ENCODE assay signal across 18 cellular contexts in genomic region chr2:109159096-109159495, GRCh38. TPM values are rescaled to one million over a fixed set of nuclear protein-coding genes. Genes with fewer than 3 reads are reported as not detected.
DNase-seq lines count a peak whose midpoint lies in the region; ATAC-seq and TF ChIP-seq lines count a peak whose summit lies in the region.
"Had no signal": no experiment of that assay in that cellular context is flagged by ENCODE, and none has a peak within 500 bp of the region (broad histone marks: within the 10 kb centered on the region; RNA-seq: fewer than 3 reads in every experiment).

No MANE protein-coding gene starts in this region.

- POLR2A ChIA-PET in HEK293 (lab: Yijun Ruan, JAX) = no interaction called here

- 91% methylated on average over 13 of the region's 13 CpGs for WGBS in mesenchymal stem cell

- H3K23ac ChIP-seq in mesenchymal stem cell (ENCODE audit: low read length in 2 of 2) = no peak overlapping the region

- H3K9ac ChIP-seq in mesenchymal stem cell (ENCODE audit: low read length) = no peak overlapping the region
- H3K9ac ChIP-seq: GM23248 had no signal

- H3K14ac ChIP-seq in mesenchymal stem cell (ENCODE audit: low read length in 2 of 2) = peak overlapping the region in 1 of 2 experiments; percentile 73

- no peak overlapping the region for H3K4me2 ChIP-seq in mesenchymal stem cell (ENCODE audit: low read length, poor library complexity, severe bottlenecking)

- DNase-seq in mesenchymal stem cell (no peak), HUDEP-2 (lab: John Stamatoyannopoulos, UW; ENCODE audit: unreplicated experiment in 76 of 76) (no peak), glomerular visceral epithelial cell (ENCODE audit: extremely low spot score) (no peak), H7 (no peak)
- DNase-seq: CD4-positive, alpha-beta T cell; CD8-positive, alpha-beta memory T cell; DMS 273 treated with DMSO at 0.1 percent for 48 hours; DMS79; EL; GDM1; GM23248; H9; HFFc6 had no signal

- no peak overlapping the region for H2BK5ac ChIP-seq in mesenchymal stem cell (ENCODE audit: low read depth, low read length, poor library complexity, severe bottlenecking)

- H3K36me3 ChIP-seq in HEK293 (ENCODE audit: control insufficient read depth in 2 of 2, insufficient read depth in 1 of 2, low read length in 2 of 2) = no peaks in the 10 kb centered on the region
- H3K36me3 ChIP-seq in mesenchymal stem cell (ENCODE audit: control insufficient read depth in 1 of 2, insufficient read depth in 2 of 2, low read depth in 1 of 2, low read length in 2 of 2) = no peaks in the 10 kb centered on the region
- H3K36me3 ChIP-seq in H7 (replicated peaks; ENCODE audit: control insufficient read depth, insufficient read depth, low read length) = no peaks in the 10 kb centered on the region

- H3K4me3 Mint-ChIP-seq in stimulated activated memory B cell treated with anti-CD40 and anti-IgM and Interleukin-4, amounts not matched to agents 10 μg/mL and 1 μg/mL and 100 μg/mL, for 72 hours = no peak overlapping the region
- H3K4me3 Mint-ChIP-seq: CD14-positive monocyte; CD4-positive, alpha-beta T cell; CD8-positive, alpha-beta memory T cell; H9; HFFc6 had no signal

- H3K18ac ChIP-seq in mesenchymal stem cell (ENCODE audit: low read depth in 1 of 2, low read length in 2 of 2) = peak overlapping the region in 1 of 2 experiments; percentile 5

- no peak overlapping the region for H2BK15ac ChIP-seq in mesenchymal stem cell (ENCODE audit: low read depth, poor library complexity, severe bottlenecking)

- no peaks in the 10 kb centered on the region for H3K36me3 Mint-ChIP-seq in stimulated activated memory B cell treated with anti-CD40 and anti-IgM and Interleukin-4, amounts not matched to agents 10 μg/mL and 1 μg/mL and 100 μg/mL, for 72 hours
- H3K36me3 Mint-ChIP-seq: CD14-positive monocyte; CD8-positive, alpha-beta memory T cell had no signal

- H4K91ac ChIP-seq in mesenchymal stem cell (ENCODE audit: low read length) = no peak overlapping the region

- H3K79me1 ChIP-seq in mesenchymal stem cell (replicated peaks; ENCODE audit: low read length, poor library complexity, severe bottlenecking) = peaks cover 50% of the 10 kb centered on the region

- no peak overlapping the region for H2AK5ac ChIP-seq in mesenchymal stem cell (ENCODE audit: low read length, severe bottlenecking)

- H3K27me3 ChIP-seq in mesenchymal stem cell (ENCODE audit: control insufficient read depth in 1 of 2, insufficient read depth in 1 of 2, low read length in 2 of 2) = peaks cover 0 to 4% of the 10 kb centered on the region in 2 experiments
- no peaks in the 10 kb centered on the region for H3K27me3 ChIP-seq in H7 (ENCODE audit: control insufficient read depth, insufficient read depth, low read length)

- peaks cover 24% of the 10 kb centered on the region for H3K27me3 Mint-ChIP-seq in stimulated activated memory B cell treated with anti-CD40 and anti-IgM and Interleukin-4, amounts not matched to agents 10 μg/mL and 1 μg/mL and 100 μg/mL, for 72 hours
- H3K27me3 Mint-ChIP-seq: CD4-positive, alpha-beta T cell had no signal

- no peak overlapping the region for H2AFZ ChIP-seq in mesenchymal stem cell (ENCODE audit: low read depth, low read length)
- H2AFZ ChIP-seq: GM23248 had no signal

- no peaks in the 10 kb centered on the region for H3K9me3 Mint-ChIP-seq in stimulated activated memory B cell treated with anti-CD40 and anti-IgM and Interleukin-4, amounts not matched to agents 10 μg/mL and 1 μg/mL and 100 μg/mL, for 72 hours
- H3K9me3 Mint-ChIP-seq: CD14-positive monocyte; CD4-positive, alpha-beta T cell; CD8-positive, alpha-beta memory T cell; H9; HFFc6 had no signal

- no peak overlapping the region for H3K4ac ChIP-seq in mesenchymal stem cell (ENCODE audit: low read depth in 1 of 2, low read length in 2 of 2)

- no peaks in the 10 kb centered on the region for H3K9me3 ChIP-seq in HEK293 (ENCODE audit: control insufficient read depth, insufficient read depth, low read depth, low read length)
- no peaks in the 10 kb centered on the region for H3K9me3 ChIP-seq in mesenchymal stem cell (ENCODE audit: control insufficient read depth, low read length)

- H2BK12ac ChIP-seq in mesenchymal stem cell (ENCODE audit: low read length in 2 of 2) = no peak overlapping the region

- no peak overlapping the region for H2BK120ac ChIP-seq in mesenchymal stem cell (ENCODE audit: low read depth, low read length)

- no peak overlapping the region for H3K27ac ChIP-seq in HEK293 (ENCODE audit: extremely low read depth, low read depth, low read length)
- no peak overlapping the region for H3K27ac ChIP-seq in mesenchymal stem cell (ENCODE audit: low read length, poor library complexity, severe bottlenecking)
- H3K27ac ChIP-seq: GM23248 had no signal

- no peak for TF ChIP-seq CTCF in HEK293 (tag by site-specific recombination; IDR thresholded peaks at IDR 0.05)

- ATAC-seq in stimulated activated memory B cell treated with anti-CD40 and anti-IgM and Interleukin-4, amounts not matched to agents 10 μg/mL and 1 μg/mL and 100 μg/mL, for 72 hours = peak; percentile 28
- ATAC-seq: GM12878, HCT116 had no signal

- H3K4me1 ChIP-seq in HEK293 (ENCODE audit: control insufficient read depth, insufficient read depth, low read length) (peaks cover under 1% of the 10 kb centered on the region), mesenchymal stem cell (ENCODE audit: control insufficient read depth, insufficient read depth, low read depth, low read length) (peaks cover 7% of the 10 kb centered on the region)

- peak overlapping the region; percentile 85 for H4K8ac ChIP-seq in mesenchymal stem cell (ENCODE audit: low read length)

- no peaks in the 10 kb centered on the region for H3K4me1 Mint-ChIP-seq in stimulated activated memory B cell treated with anti-CD40 and anti-IgM and Interleukin-4, amounts not matched to agents 10 μg/mL and 1 μg/mL and 100 μg/mL, for 72 hours

- CTCF ChIA-PET in HEK293 (lab: Yijun Ruan, JAX) = no interaction called here

- H3K4me3 ChIP-seq in HEK293 (ENCODE audit: low read depth, low read length) (no peak overlapping the region), mesenchymal stem cell (ENCODE audit: insufficient read depth in 1 of 2, low read depth in 1 of 2, low read length in 2 of 2) (no peak overlapping the region), H7 (ENCODE audit: insufficient read depth, low read depth, low read length) (no peak overlapping the region)
- H3K4me3 ChIP-seq: GM12878, GM23248 had no signal

- H3K27ac Mint-ChIP-seq in stimulated activated memory B cell treated with anti-CD40 and anti-IgM and Interleukin-4, amounts not matched to agents 10 μg/mL and 1 μg/mL and 100 μg/mL, for 72 hours = no peak overlapping the region
- H3K27ac Mint-ChIP-seq: CD14-positive monocyte; CD4-positive, alpha-beta T cell; H9; HFFc6 had no signal

TF ChIP-seq in HEK293, 187 proteins besides CTCF, POLR2A, EP300 and RAD21:
- TF ChIP-seq YY1 (tag by site-specific recombination; IDR thresholded peaks at IDR 0.05) = no peak
- no peak for TF ChIP-seq ZBTB48 (tag by site-specific recombination; IDR thresholded peaks at IDR 0.05)
- TF ChIP-seq ZNF600 (tag by site-specific recombination; IDR thresholded peaks at IDR 0.05) = peak; percentile 12; the same call in 1 of the 2 replicates
- peak; percentile 36; the same call in 1 of the 2 replicates for TF ChIP-seq ZNF341 (tag by site-specific recombination; IDR thresholded peaks at IDR 0.05; ENCODE audit: low read depth)
- no peak for TF ChIP-seq ZNF571 (tag by site-specific recombination; IDR thresholded peaks at IDR 0.05)

RNA-seq across cellular contexts. Expression of gene SH3RF3, which starts 30.1 kb away (rescaled TPM):
- polyA plus RNA-seq in mesenchymal stem cell (2013, experiment 1 of 2) = 23.7 TPM
- polyA plus RNA-seq in mesenchymal stem cell (2013, experiment 2 of 2) = 23.0 TPM
- total RNA-seq in H7 (2014; rRNA removed; shearing (Covaris generic)) = 0.80 and 1.0 TPM in 2 replicates
